12 cellular contexts compared by ENCODE assay signal in genomic region chr1:8398677-8399076, GRCh38.
A peak's percentile ranks its signal among the peaks of the same experiment; 100 is the strongest.
DNase-seq lines count a peak whose midpoint lies in the region; ATAC-seq and TF ChIP-seq lines count a peak whose summit lies in the region.
"Had no signal": no experiment of that assay in that cellular context is flagged by ENCODE, and none has a peak within 500 bp of the region (broad histone marks: within the 10 kb centered on the region; RNA-seq: fewer than 3 reads in every experiment).

No MANE protein-coding gene starts in this region.

- 87 to 91% methylated on average over 5 of the region's 5 CpGs for WGBS in testis, 2 donors

- H3K27ac ChIP-seq in breast epithelium (peak overlapping the region in 1 of 2 donors; percentile 71), PC-3 (ENCODE audit: low read length) (peak overlapping the region; percentile 97), testis (peak overlapping the region in 1 of 2 donors; percentile 76)

- intact Hi-C loops in MCF 10A (cut with micrococcal nuclease): no loop called here
- intact Hi-C loops in breast epithelium (cut with DNase I; ENCODE audit: low total_unique reads): no loop called here
- intact Hi-C loops in PC-3 (cut with micrococcal nuclease): loop anchor here (5.0 kb wide), 1 partner anchor 264 kb away; no protein-coding TSS in a partner anchor
- intact Hi-C loops in testis (cut with DNase I; ENCODE audit: low total_unique reads): no loop called here

- H2AFZ ChIP-seq in PC-3 (ENCODE audit: low read length): no peak overlapping the region

- H3K9ac ChIP-seq in PC-3 (ENCODE audit: low read length): no peak overlapping the region

- H3F3A ChIP-seq in PC-3 (ENCODE audit: low read length, unreplicated experiment): peaks cover 12% of the 10 kb centered on the region

- no peaks in the 10 kb centered on the region for H4K20me1 ChIP-seq in PC-3 (ENCODE audit: low read length)

- H3K27me3 ChIP-seq in breast epithelium (no peaks in the 10 kb centered on the region), PC-3 (ENCODE audit: low read length) (no peaks in the 10 kb centered on the region), testis (no peaks in the 10 kb centered on the region)
- H3K27me3 ChIP-seq: BE2C had no signal

- no peaks in the 10 kb centered on the region for H3K9me3 ChIP-seq in breast epithelium
- no peaks in the 10 kb centered on the region for H3K9me3 ChIP-seq in PC-3 (ENCODE audit: low read length)
- H3K9me3 ChIP-seq in testis: no peaks in the 10 kb centered on the region
- H3K9me3 ChIP-seq: BE2C had no signal

- TF ChIP-seq CTCF in MCF 10A (IDR thresholded peaks at IDR 0.05; ENCODE audit: unreplicated experiment) (no peak), breast epithelium (IDR thresholded peaks at IDR 0.05) (peak in 1 of 3 donors; percentile 21), PC-3 (conservative IDR thresholded peaks at IDR 0.05; ENCODE audit: low read depth, low read length) (peak; percentile 45; the same call in 1 of the 2 replicates), fibroblast of mammary gland (conservative IDR thresholded peaks at IDR 0.05; ENCODE audit: control insufficient read depth, insufficient read depth, low read depth, low read length) (peak; percentile 17), testis (IDR thresholded peaks at IDR 0.05) (peak in 2 of 3 experiments; percentile 12 to 17)

- H3K4me3 ChIP-seq in breast epithelium: no peak overlapping the region
- H3K4me3 ChIP-seq in PC-3 (ENCODE audit: low read length): no peak overlapping the region
- no peak overlapping the region for H3K4me3 ChIP-seq in fibroblast of mammary gland (ENCODE audit: control insufficient read depth, low read depth, low read length)
- no peak overlapping the region for H3K4me3 ChIP-seq in testis

- H3K36me3 Mint-ChIP-seq in MCF 10A (ENCODE audit: insufficient read depth, unreplicated experiment): peaks cover 39% of the 10 kb centered on the region

- peaks cover 39% of the 10 kb centered on the region for H3K4me1 Mint-ChIP-seq in MCF 10A (ENCODE audit: insufficient read depth, unreplicated experiment)

- POLR2A ChIA-PET in MCF 10A (lab: Yijun Ruan, JAX): interaction anchor here (0.6 kb wide), 1 partner anchor 306 kb away, joined by 3 read pairs; no protein-coding TSS in a partner anchor
- POLR2A ChIA-PET in PC-3 (lab: Charles Lee; ENCODE audit: unreplicated experiment): no interaction called here

- H3K27me3 Mint-ChIP-seq in MCF 10A (ENCODE audit: insufficient read depth, unreplicated experiment): no peaks in the 10 kb centered on the region

- H3K9me3 Mint-ChIP-seq in MCF 10A (ENCODE audit: unreplicated experiment): no peaks in the 10 kb centered on the region

- BruUV-seq in MCF 10A (replicated peaks; lab: Mats Ljungman, UMichigan) (no TSS peak), PC-3 (replicated peaks; lab: Mats Ljungman, UMichigan) (no TSS peak)

- H3K27ac Mint-ChIP-seq in MCF 10A (ENCODE audit: low read depth, unreplicated experiment): peak overlapping the region; percentile 12

- H3K4me1 ChIP-seq in breast epithelium: peaks cover 0 to 12% of the 10 kb centered on the region in 2 donors
- peaks cover 43% of the 10 kb centered on the region for H3K4me1 ChIP-seq in PC-3 (ENCODE audit: insufficient read depth, low read length)
- H3K4me1 ChIP-seq in testis: peaks cover 30% of the 10 kb centered on the region
- H3K4me1 ChIP-seq: BE2C had no signal

- ATAC-seq in PC-3: no peak
- ATAC-seq in GM21360 (IDR thresholded peaks at IDR 0.05; ENCODE audit: unreplicated experiment): no peak

- CTCF ChIA-PET in MCF 10A (lab: Yijun Ruan, JAX) (interaction anchor here (1.0 kb wide), 1 partner anchor 416 kb away, joined by 3 read pairs; no protein-coding TSS in a partner anchor), PC-3 (lab: Charles Lee) (no interaction called here)

- no peak overlapping the region for H3K4me2 ChIP-seq in PC-3 (ENCODE audit: low read length)

- TF ChIP-seq POLR2A in breast epithelium (IDR thresholded peaks at IDR 0.05): no peak
- TF ChIP-seq POLR2A in testis (IDR thresholded peaks at IDR 0.05): no peak

- no peak overlapping the region for H3K4me3 Mint-ChIP-seq in MCF 10A (ENCODE audit: unreplicated experiment)

- no peaks in the 10 kb centered on the region for H3K9me2 ChIP-seq in PC-3 (replicated peaks; ENCODE audit: low read length)

- H3K79me2 ChIP-seq in PC-3 (ENCODE audit: low read length): peaks cover 25% of the 10 kb centered on the region

- DNase-seq in MCF 10A (ENCODE audit: unreplicated experiment) (no peak), breast epithelium (ENCODE audit: low spot score in 2 of 2) (no peak), PC-3 (no peak), fibroblast of mammary gland (ENCODE audit: low read depth) (no peak), testis (no peak), germinal center (ENCODE audit: low spot score) (no peak)
- no peak for DNase-seq in stimulated activated CD4-positive, alpha-beta T cell treated with anti-CD3 and anti-CD28 coated beads, Interleukin-12 subunit alpha, Interleukin-12 subunit beta, amount 100 ng/mL, for 4 hours
- DNase-seq: BE2C, caudate nucleus, NCI-H1417, NCI-H82 had no signal

- H3K36me3 ChIP-seq in breast epithelium: no peaks in the 10 kb centered on the region
- H3K36me3 ChIP-seq in PC-3 (ENCODE audit: low read depth, low read length): peaks cover 16% of the 10 kb centered on the region
- H3K36me3 ChIP-seq in testis (ENCODE audit: low read depth, missing control alignments): no peaks in the 10 kb centered on the region
- H3K36me3 ChIP-seq: BE2C had no signal
